ENCODE assay signal across 16 cellular contexts in the genomic region with DNA sequence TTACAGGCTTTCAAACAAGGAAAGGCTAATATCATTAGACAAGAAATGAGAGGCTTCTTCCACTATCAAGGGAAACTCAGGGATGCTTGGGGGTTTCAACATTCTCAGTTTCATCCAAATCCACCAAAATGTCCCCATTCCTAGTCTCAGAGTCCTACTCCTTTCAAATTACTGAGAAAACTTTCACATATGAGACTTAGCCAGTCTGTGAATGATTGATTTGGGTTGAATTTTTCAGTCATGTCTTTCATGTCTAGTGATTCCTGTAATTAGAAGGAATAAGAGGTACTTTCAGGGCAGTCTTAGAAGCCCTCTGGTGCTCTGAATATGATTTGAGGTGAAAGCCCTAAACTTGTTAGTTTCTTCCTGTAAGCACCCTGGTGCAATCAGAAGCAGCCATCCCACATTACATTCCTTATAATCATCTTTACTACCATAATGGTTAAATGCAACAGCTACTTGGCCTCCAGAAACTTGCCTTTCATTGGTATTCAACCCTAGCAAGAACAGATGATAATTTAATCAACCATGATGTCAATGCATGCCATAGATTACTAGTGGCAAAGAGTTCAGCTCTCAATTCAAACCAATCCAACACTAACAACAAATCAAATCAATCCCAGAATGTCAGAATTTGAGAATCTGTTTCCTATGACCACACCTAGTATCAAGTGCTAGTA. TPM values are rescaled to one million over a fixed set of nuclear protein-coding genes. Genes with fewer than 3 reads are reported as not detected.
A peak's percentile ranks its signal among the peaks of the same experiment; 100 is the strongest.
DNase-seq lines count a peak whose midpoint lies in the region; ATAC-seq, FAIRE-seq and TF ChIP-seq lines count a peak whose summit lies in the region.
"Had no signal": no experiment of that assay in that cellular context is flagged by ENCODE, and none has a peak within 500 bp of the region (broad histone marks: within the 10 kb centered on the region; RNA-seq: fewer than 3 reads in every experiment).

No MANE protein-coding gene starts in this region.

- FAIRE-seq in GM12878 (lab: Jason Lieb, UNC): no peak
- FAIRE-seq: K562 had no signal

- no peak for TF ChIP-seq POLR2A in GM12878 (IDR thresholded peaks at IDR 0.05; ENCODE audit: low read depth, low read length)

- no peak overlapping the region for H3K4me3 Mint-ChIP-seq in activated naive CD4-positive, alpha-beta T cell treated with anti-CD3 and anti-CD28 coated beads, Interleukin-2, amount 10 ng/mL, durations not matched to agents 7 days and 5 days
- no peak overlapping the region for H3K4me3 Mint-ChIP-seq in stimulated activated memory B cell treated with anti-CD40 and anti-IgM and Interleukin-4, amounts not matched to agents 10 μg/mL and 1 μg/mL and 100 μg/mL, for 72 hours
- H3K4me3 Mint-ChIP-seq: nephron had no signal

- DNase-seq in activated naive CD4-positive, alpha-beta T cell treated with anti-CD3 and anti-CD28 coated beads, Interleukin-2, amount 50 U/mL, for 72 hours (ENCODE audit: low spot score in 2 of 2): no peak
- DNase-seq in activated naive CD4-positive, alpha-beta T cell treated with anti-CD3 and anti-CD28 coated beads, Interleukin-2, amount 10 ng/mL, durations not matched to agents 7 days and 5 days: no peak
- no peak for DNase-seq in GM12878 (ENCODE audit: low read depth, low spot score)
- DNase-seq in UCSD-AML1 (lab: John Stamatoyannopoulos, UW; ENCODE audit: unreplicated experiment): no peak
- no peak for DNase-seq in DMS153 (lab: John Stamatoyannopoulos, UW)
- DNase-seq: activated CD8-positive, alpha-beta memory T cell treated with anti-CD3 and anti-CD28 coated beads, Interleukin-2, amount 50 U/mL, for 48 hours; activated naive CD4-positive, alpha-beta T cell treated with Interleukin-2 at 50 U/mL for 16 hours; caudate nucleus; erythroblast; sigmoid colon had no signal

- no peaks in the 10 kb centered on the region for H3K27me3 Mint-ChIP-seq in activated naive CD4-positive, alpha-beta T cell treated with anti-CD3 and anti-CD28 coated beads, Interleukin-2, amount 10 ng/mL, durations not matched to agents 7 days and 5 days
- no peaks in the 10 kb centered on the region for H3K27me3 Mint-ChIP-seq in stimulated activated memory B cell treated with anti-CD40 and anti-IgM and Interleukin-4, amounts not matched to agents 10 μg/mL and 1 μg/mL and 100 μg/mL, for 72 hours

- in situ Hi-C loops in GM12878 (cut with MboI): no loop called here

- H3K79me2 ChIP-seq in GM12878 (ENCODE audit: control insufficient read depth, insufficient read depth, low read length): no peaks in the 10 kb centered on the region; the same call in none of the 2 replicates

- peaks cover 37% of the 10 kb centered on the region for H3K4me1 Mint-ChIP-seq in activated naive CD4-positive, alpha-beta T cell treated with anti-CD3 and anti-CD28 coated beads, Interleukin-2, amount 10 ng/mL, durations not matched to agents 7 days and 5 days
- H3K4me1 Mint-ChIP-seq in stimulated activated memory B cell treated with anti-CD40 and anti-IgM and Interleukin-4, amounts not matched to agents 10 μg/mL and 1 μg/mL and 100 μg/mL, for 72 hours: peaks cover 30% of the 10 kb centered on the region
- H3K4me1 Mint-ChIP-seq: nephron had no signal

- no peaks in the 10 kb centered on the region for H3K36me3 Mint-ChIP-seq in activated naive CD4-positive, alpha-beta T cell treated with anti-CD3 and anti-CD28 coated beads, Interleukin-2, amount 50 U/mL, for 72 hours
- H3K36me3 Mint-ChIP-seq in activated naive CD4-positive, alpha-beta T cell treated with anti-CD3 and anti-CD28 coated beads, Interleukin-2, amount 10 ng/mL, durations not matched to agents 7 days and 5 days: peaks cover 10% of the 10 kb centered on the region
- H3K36me3 Mint-ChIP-seq in stimulated activated memory B cell treated with anti-CD40 and anti-IgM and Interleukin-4, amounts not matched to agents 10 μg/mL and 1 μg/mL and 100 μg/mL, for 72 hours: peaks cover 14% of the 10 kb centered on the region

- peaks cover 15% of the 10 kb centered on the region for H3K4me1 ChIP-seq in GM12878 (ENCODE audit: control insufficient read depth, insufficient read depth, low read length)
- H3K4me1 ChIP-seq: sigmoid colon had no signal

- intact Hi-C loops in GM12878 (cut with micrococcal nuclease; ENCODE audit: unreplicated experiment): no loop called here

- TF ChIP-seq CTCF in GM12878 (IDR thresholded peaks at IDR 0.05 in 2 of 3, conservative IDR thresholded peaks at IDR 0.05 in 1 of 3; ENCODE audit: control insufficient read depth in 2 of 3, extremely low read depth in 1 of 3, insufficient read depth in 1 of 3, low read depth in 3 of 3, low read length in 3 of 3): no peak

- SMC1A ChIA-PET in GM12878 (lab: Charles Lee; ENCODE audit: uncharacterized antibody, unreplicated experiment): interaction anchor here (0.9 to 3.9 kb wide), 16 partner anchors 8 to 136 kb away, joined by 3 to 18 read pairs (median 4); a partner anchor contains a TSS

- no peaks in the 10 kb centered on the region for H4K20me1 ChIP-seq in GM12878 (ENCODE audit: control insufficient read depth, insufficient read depth)

- ATAC-seq in activated naive CD4-positive, alpha-beta T cell treated with anti-CD3 and anti-CD28 coated beads, Interleukin-2, amount 50 U/mL, for 72 hours: peak; percentile 32 to 76
- ATAC-seq in HG02610 (IDR thresholded peaks at IDR 0.05; ENCODE audit: unreplicated experiment): peak; percentile 34
- ATAC-seq in GM12878: peak; percentile 37
- no peak for ATAC-seq in stimulated activated memory B cell treated with anti-CD40 and anti-IgM and Interleukin-4, amounts not matched to agents 10 μg/mL and 1 μg/mL and 100 μg/mL, for 72 hours
- ATAC-seq in HG02571 (IDR thresholded peaks at IDR 0.05; ENCODE audit: unreplicated experiment): no peak
- ATAC-seq: K562, Right ventricle myocardium inferior had no signal

- H3K27ac Mint-ChIP-seq in activated naive CD4-positive, alpha-beta T cell treated with anti-CD3 and anti-CD28 coated beads, Interleukin-2, amount 50 U/mL, for 72 hours: no peak overlapping the region
- no peak overlapping the region for H3K27ac Mint-ChIP-seq in activated naive CD4-positive, alpha-beta T cell treated with anti-CD3 and anti-CD28 coated beads, Interleukin-2, amount 10 ng/mL, durations not matched to agents 7 days and 5 days
- H3K27ac Mint-ChIP-seq in stimulated activated memory B cell treated with anti-CD40 and anti-IgM and Interleukin-4, amounts not matched to agents 10 μg/mL and 1 μg/mL and 100 μg/mL, for 72 hours: peak overlapping the region; percentile 64
- H3K27ac Mint-ChIP-seq: nephron had no signal

- no peaks in the 10 kb centered on the region for H3K27me3 ChIP-seq in GM12878 (replicated peaks in 1 of 2; ENCODE audit: control insufficient read depth in 2 of 2, insufficient read depth in 2 of 2, low read length in 1 of 2)
- H3K27me3 ChIP-seq: sigmoid colon had no signal

- CTCF ChIA-PET in activated naive CD4-positive, alpha-beta T cell treated with anti-CD3 and anti-CD28 coated beads, Interleukin-2, amount 10 ng/mL, durations not matched to agents 7 days and 5 days (lab: Charles Lee): interaction anchor here (0.8 kb wide), 1 partner anchor 11 kb away, joined by 4 read pairs; no protein-coding TSS in a partner anchor
- CTCF ChIA-PET in GM12878 (lab: Yijun Ruan, JAX): interaction anchor here (1.0 to 1.6 kb wide), 5 partner anchors 10 to 128 kb away, joined by 3 to 5 read pairs (median 4); a partner anchor contains a TSS

- H3K9me3 ChIP-seq in GM12878 (replicated peaks; ENCODE audit: control insufficient read depth, insufficient read depth, low read length): peaks cover 8% of the 10 kb centered on the region; the same call in 2 of the 3 replicates
- H3K9me3 ChIP-seq: sigmoid colon had no signal

- POLR2A ChIA-PET in GM12878 (lab: Charles Lee): interaction anchor here (0.9 to 2.0 kb wide), 2 partner anchors 60 to 85 kb away, joined by 3 to 6 read pairs; no protein-coding TSS in a partner anchor

- H3K4me2 ChIP-seq in GM12878 (ENCODE audit: control insufficient read depth, insufficient read depth): no peak overlapping the region; the same call in 1 of the 2 replicates

- peak overlapping the region; percentile 43; the same call in 1 of the 2 replicates for H3K27ac ChIP-seq in GM12878 (ENCODE audit: control insufficient read depth, insufficient read depth)
- H3K27ac ChIP-seq: sigmoid colon had no signal

- RAD21 ChIA-PET in GM12878 (lab: Charles Lee; ENCODE audit: unreplicated experiment): interaction anchor here (0.7 to 2.9 kb wide), 9 partner anchors 8 to 139 kb away, joined by 3 to 15 read pairs (median 8); a partner anchor contains a TSS

- peaks cover 0 to 5% of the 10 kb centered on the region in 2 donors for H3K9me3 Mint-ChIP-seq in activated naive CD4-positive, alpha-beta T cell treated with anti-CD3 and anti-CD28 coated beads, Interleukin-2, amount 50 U/mL, for 72 hours
- H3K9me3 Mint-ChIP-seq in activated naive CD4-positive, alpha-beta T cell treated with anti-CD3 and anti-CD28 coated beads, Interleukin-2, amount 10 ng/mL, durations not matched to agents 7 days and 5 days: peaks cover 11% of the 10 kb centered on the region
- peaks cover 5% of the 10 kb centered on the region for H3K9me3 Mint-ChIP-seq in stimulated activated memory B cell treated with anti-CD40 and anti-IgM and Interleukin-4, amounts not matched to agents 10 μg/mL and 1 μg/mL and 100 μg/mL, for 72 hours
- H3K9me3 Mint-ChIP-seq: nephron had no signal

- H3K9ac ChIP-seq in GM12878 (ENCODE audit: control insufficient read depth, insufficient read depth, low read length): no peak overlapping the region

- no peaks in the 10 kb centered on the region for H3K36me3 ChIP-seq in GM12878 (ENCODE audit: control insufficient read depth in 2 of 2, insufficient read depth in 2 of 2, low read length in 1 of 2)
- H3K36me3 ChIP-seq: sigmoid colon had no signal

- H2AFZ ChIP-seq in GM12878 (ENCODE audit: control insufficient read depth, low read depth, low read length): no peak overlapping the region

- no peak for TF ChIP-seq RAD21 in GM12878 (IDR thresholded peaks at IDR 0.05; ENCODE audit: insufficient read depth, low read depth, low read length)

- peak in 1 of 2 experiments; percentile 22; a peak in 2 of 4 replicates for TF ChIP-seq EP300 in GM12878 (IDR thresholded peaks at IDR 0.05; ENCODE audit: borderline replicate concordance in 1 of 2, control insufficient read depth in 1 of 2, low read depth in 2 of 2, low read length in 2 of 2)

- H3K4me3 ChIP-seq in GM12878: no peak overlapping the region
- H3K4me3 ChIP-seq: K562, sigmoid colon had no signal

- BruUV-seq in GM12878 (replicated peaks; lab: Mats Ljungman, UMichigan): TSS peak; percentile 45

RNA-seq across cellular contexts. Expression of a gene that starts 50.7 kb away (rescaled TPM):
- 10 to 100 TPM; 25.6 to 26.7 TPM for total RNA-seq in activated naive CD4-positive, alpha-beta T cell treated with anti-CD3 and anti-CD28 coated beads, Interleukin-2, amount 50 U/mL, for 72 hours
- total RNA-seq in GM12878 (2013; cell fraction: nucleolus; rRNA removed): 271 and 292 TPM in 2 replicates
- total RNA-seq in GM12878 (2014; rRNA removed) (42.9 and 45.1 TPM in 2 replicates), GM12878 (2014; rRNA removed; fragmentation: Illumina TruSeq; extraction: Trizol) (38.0 and 43.0 TPM in 2 replicates), GM12878 (2021) (32.3 and 33.8 TPM in 2 replicates)
- 14.7 TPM for polyA plus RNA-seq in GM12878 (2011; ENCODE audit: low read depth)
- polyA plus RNA-seq in GM12878 (2011; rRNA removed) (59.8 and 70.1 TPM in 2 replicates), GM12878 (2014; fragmentation: Illumina TruSeq; extraction: Trizol) (34.6 and 36.9 TPM in 2 replicates), GM12878 (2014; fragmentation: Nextera tagmentation; extraction: Ambion mirVana) (1 to 10 TPM; 6.2 to 7.1 TPM), GM12878 (2014; rRNA removed) (28.0 and 32.8 TPM in 2 replicates), GM12878 (2016; fragmentation: Nextera tagmentation; extraction: Ambion mirVana) (10 to 100 TPM; 17.8 to 18.9 TPM)
- polyA plus RNA-seq in GM12878 (2011; cell fraction: cytosol; rRNA removed): 41.9 and 45.6 TPM in 2 replicates
- polyA plus RNA-seq in GM12878 (2011; cell fraction: nucleus; rRNA removed): 113 and 151 TPM in 2 replicates
- polyA plus RNA-seq in GM12878 (2012): 17.9 and 22.3 TPM in 2 replicates
- polyA minus RNA-seq in GM12878 (2011; rRNA and poly(A)+ RNA removed): 158 and 166 TPM in 2 replicates
- 30.1 and 36.8 TPM in 2 replicates for polyA minus RNA-seq in GM12878 (2011; cell fraction: cytosol; rRNA and poly(A)+ RNA removed)
- polyA minus RNA-seq in GM12878 (2011; cell fraction: nucleus; rRNA and poly(A)+ RNA removed): 156 and 211 TPM in 2 replicates

Comparison
In these comparisons a context has a peak if more than half of its experiments do, and no peak if none do; other contexts are left out.
1. ATAC-seq: peak in activated naive CD4-positive, alpha-beta T cell treated with anti-CD3 and anti-CD28 coated beads, Interleukin-2, amount 50 U/mL, for 72 hours (2 of 2), HG02610 (single experiment) and GM12878 (single experiment); none in stimulated activated memory B cell treated with anti-CD40 and anti-IgM and Interleukin-4, amounts not matched to agents 10 μg/mL and 1 μg/mL and 100 μg/mL, for 72 hours (single experiment) and HG02571 (single experiment).